29 cellular contexts compared by ENCODE assay signal in the genomic region with DNA sequence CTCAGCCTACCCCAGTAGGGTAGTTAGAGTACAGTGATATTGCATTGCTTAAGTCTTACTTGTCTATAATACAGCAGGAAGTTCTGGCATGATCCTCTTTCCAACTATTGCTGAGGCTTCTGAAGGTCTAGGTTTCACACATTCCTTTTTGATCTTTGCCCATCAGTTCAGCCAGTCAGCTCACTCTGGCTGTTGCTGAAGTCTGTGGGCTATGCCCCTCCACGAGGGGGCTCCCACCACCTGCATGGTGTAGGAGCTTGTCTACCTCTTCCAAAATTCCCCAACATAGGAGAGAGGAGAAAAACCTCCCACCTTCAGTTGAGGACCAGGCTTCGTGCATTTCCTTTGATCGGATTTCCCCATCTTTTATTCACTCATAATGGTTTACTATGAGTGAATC. TPM values are rescaled to one million over a fixed set of nuclear protein-coding genes. Genes with fewer than 3 reads are reported as not detected.
"Had no signal": no experiment of that assay in that cellular context is flagged by ENCODE, and none has a peak within 500 bp of the region (broad histone marks: within the 10 kb centered on the region; RNA-seq: fewer than 3 reads in every experiment).

No MANE protein-coding gene starts in this region.

- ATAC-seq: activated CD4-positive, alpha-beta T cell treated with anti-CD3 and anti-CD28 coated beads for 36 hours; activated CD8-positive, alpha-beta T cell treated with anti-CD3 and anti-CD28 coated beads for 36 hours; activated T-cell treated with anti-CD3 and anti-CD28 coated beads, Interleukin-2, amount 50 U/mL, for 4 hours; activated T-helper 17 cell treated with anti-CD3 and anti-CD28 coated beads, Interleukin-2, amount 50 U/mL, for 72 hours; esophagus mucosa had no signal

- H3K9me3 Mint-ChIP-seq: activated CD8-positive, alpha-beta T cell treated with anti-CD3 and anti-CD28 coated beads for 36 hours; central memory CD8-positive, alpha-beta T cell had no signal

- H3K27me3 ChIP-seq: brain microvascular endothelial cell had no signal

- H3K27me3 Mint-ChIP-seq: dendritic cell treated with granulocyte-macrophage colony-stimulating factor and Interleukin-4, amounts not matched to agents 40 ng/mL and 50 ng/mL, for 4 days had no signal

- H3K36me3 ChIP-seq: brain microvascular endothelial cell had no signal

- H3K4me1 Mint-ChIP-seq: activated CD4-positive, alpha-beta T cell treated with anti-CD3 and anti-CD28 coated beads for 36 hours; activated CD4-positive, alpha-beta T cell treated with anti-CD3 and anti-CD28 coated beads, Interleukin-2, amount 10 ng/mL, durations not matched to agents 7 days and 5 days; activated T-helper 17 cell treated with anti-CD3 and anti-CD28 coated beads, Interleukin-2, amount 50 U/mL, for 72 hours had no signal

- H3K27ac Mint-ChIP-seq: activated CD4-positive, alpha-beta T cell treated with anti-CD3 and anti-CD28 coated beads for 36 hours; activated CD4-positive, alpha-beta T cell treated with anti-CD3 and anti-CD28 coated beads, Interleukin-2, amount 10 ng/mL, durations not matched to agents 7 days and 5 days; activated CD8-positive, alpha-beta T cell treated with anti-CD3 and anti-CD28 coated beads for 36 hours; activated naive CD8-positive, alpha-beta T cell; activated T-helper 17 cell treated with anti-CD3 and anti-CD28 coated beads, Interleukin-2, amount 50 U/mL, for 72 hours; dendritic cell treated with granulocyte-macrophage colony-stimulating factor and Interleukin-4, amounts not matched to agents 40 ng/mL and 50 ng/mL, for 4 days; endodermal cell had no signal

- H3K4me3 Mint-ChIP-seq: activated CD4-positive, alpha-beta T cell treated with anti-CD3 and anti-CD28 coated beads for 36 hours; activated CD4-positive, alpha-beta T cell treated with anti-CD3 and anti-CD28 coated beads, Interleukin-2, amount 10 ng/mL, durations not matched to agents 7 days and 5 days; activated CD8-positive, alpha-beta T cell treated with anti-CD3 and anti-CD28 coated beads for 36 hours; activated naive CD8-positive, alpha-beta T cell; activated T-cell treated with anti-CD3 and anti-CD28 coated beads, Interleukin-2, amount 50 U/mL, for 4 hours; activated T-helper 17 cell treated with anti-CD3 and anti-CD28 coated beads, Interleukin-2, amount 50 U/mL, for 72 hours; central memory CD8-positive, alpha-beta T cell; dendritic cell treated with granulocyte-macrophage colony-stimulating factor and Interleukin-4, amounts not matched to agents 40 ng/mL and 50 ng/mL, for 4 days; endodermal cell had no signal

- DNase-seq: activated CD4-positive, alpha-beta T cell treated with anti-CD3 and anti-CD28 coated beads for 36 hours; activated CD4-positive, alpha-beta T cell treated with anti-CD3 and anti-CD28 coated beads, Interleukin-2, amount 10 ng/mL, durations not matched to agents 7 days and 5 days; activated CD4-positive, alpha-beta T cell treated with anti-CD3 and anti-CD28 coated beads, Interleukin-2, amount 50 U/mL, for 48 hours; activated CD4-positive, CD25-positive, alpha-beta regulatory T cell; activated CD4-positive, CD25-positive, alpha-beta regulatory T cell treated with anti-CD3 and anti-CD28 coated beads, Interleukin-2, amount 50 U/mL, for 72 hours; activated CD8-positive, alpha-beta memory T cell treated with anti-CD3 and anti-CD28 coated beads for 24 hours; activated CD8-positive, alpha-beta T cell treated with anti-CD3 and anti-CD28 coated beads for 36 hours; activated effector memory CD4-positive, alpha-beta T cell treated with Interleukin-2 at 50 U/mL for 16 hours; activated gamma-delta T cell treated with Interleukin-2 at 50 U/mL for 16 hours; activated naive CD4-positive, alpha-beta T cell treated with anti-CD3 and anti-CD28 coated beads, Interleukin-2, amount 50 U/mL, for 16 hours; activated naive CD4-positive, alpha-beta T cell treated with Interleukin-2 at 50 U/mL for 16 hours; activated T-cell treated with anti-CD3 and anti-CD28 coated beads, Interleukin-2, amount 50 U/mL, for 4 hours; amniotic stem cell; anterior cingulate cortex; brain microvascular endothelial cell; dorsolateral prefrontal cortex; effector memory CD4-positive, alpha-beta T cell; endodermal cell; foreskin fibroblast; head of caudate nucleus; hippocampal formation had no signal

- H3K4me3 ChIP-seq: coronary artery, dorsolateral prefrontal cortex had no signal

- H3K27ac ChIP-seq: brain microvascular endothelial cell, coronary artery, dorsolateral prefrontal cortex had no signal

RNA-seq across cellular contexts. Expression of gene PROKR1, which starts 26.3 kb away (rescaled TPM):
- total RNA-seq: activated CD4-positive, alpha-beta T cell treated with anti-CD3 and anti-CD28 coated beads for 36 hours; activated CD4-positive, alpha-beta T cell treated with anti-CD3 and anti-CD28 coated beads, Interleukin-2, amount 10 ng/mL, durations not matched to agents 7 days and 5 days; activated CD8-positive, alpha-beta T cell treated with anti-CD3 and anti-CD28 coated beads for 36 hours; activated T-helper 17 cell treated with anti-CD3 and anti-CD28 coated beads, Interleukin-2, amount 50 U/mL, for 72 hours; bronchial epithelial cell; epithelial cell of proximal tubule; esophagus mucosa had no signal
